Comparison of ENCODE assay signal across 1 cellular context in the genomic region with DNA sequence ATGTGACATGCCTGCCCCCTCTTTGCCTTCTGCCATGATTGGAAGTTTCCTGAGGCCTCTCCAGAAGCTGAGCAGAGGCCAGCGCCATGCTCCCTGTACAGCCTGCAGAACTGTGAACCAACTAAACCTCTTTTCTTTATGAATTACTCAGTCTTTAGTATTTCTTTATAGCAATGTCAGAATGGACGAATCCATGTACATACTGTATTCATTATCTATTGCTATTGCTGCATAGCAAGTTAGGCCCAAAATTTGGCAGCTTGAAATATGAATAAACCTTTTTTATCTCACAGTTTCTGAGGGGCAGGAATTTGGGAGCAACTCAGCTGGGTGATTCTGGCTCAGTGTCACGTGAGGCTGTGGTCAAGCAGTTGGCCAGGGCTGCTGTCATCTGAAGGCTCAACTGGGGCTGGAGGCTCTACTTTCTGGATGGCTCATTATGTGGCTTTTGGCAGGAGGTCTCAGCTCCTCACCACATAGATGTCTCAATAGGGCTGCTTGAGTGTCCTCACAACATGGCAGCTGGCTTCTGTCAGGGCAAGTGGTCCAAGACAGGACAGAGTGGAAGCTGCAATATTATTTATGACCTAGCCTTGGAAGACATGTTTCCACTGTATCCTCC.
TF ChIP-seq lines count a peak whose summit lies in the region.

No MANE protein-coding gene starts in this region.

TF ChIP-seq in GM12878, 131 proteins besides CTCF, POLR2A, EP300 and RAD21:
- TF ChIP-seq BHLHE40 (IDR thresholded peaks at IDR 0.05; ENCODE audit: borderline replicate concordance in 1 of 2, low read depth in 2 of 2, low read length in 1 of 2) (0 out of 4 replicates have a peak, but pooled peaks of 1 of the 2 experiments have one; percentile 12), RUNX3 (IDR thresholded peaks at IDR 0.05; ENCODE audit: low read length) (no peak), CBX5 (IDR thresholded peaks at IDR 0.05; ENCODE audit: low read depth) (0 out of 2 replicates have a peak, but pooled peaks have one; percentile 26)
